Comparison of ENCODE assay signal across 1 cellular context in genomic region chr10:79242620-79243152, GRCh38.
TF ChIP-seq lines count a peak whose summit lies in the region.

No MANE protein-coding gene starts in this region.

TF ChIP-seq in HEK293, 187 proteins besides CTCF, POLR2A, EP300 and RAD21 (continued from another document and continues in another):
- peak; percentile 90 for TF ChIP-seq ZNF398 (tag by site-specific recombination; IDR thresholded peaks at IDR 0.05)
- TF ChIP-seq KLF10 (tag by site-specific recombination; IDR thresholded peaks at IDR 0.05): peak; percentile 61; the same call in 1 of the 2 replicates
- TF ChIP-seq ZNF114 (tag by site-specific recombination; IDR thresholded peaks at IDR 0.05): no peak
- peak; percentile 84 for TF ChIP-seq ZSCAN30 (tag by site-specific recombination; IDR thresholded peaks at IDR 0.05)
- TF ChIP-seq SCRT2 (tag by site-specific recombination; IDR thresholded peaks at IDR 0.05): peak; percentile 95
- TF ChIP-seq ZBTB26 (tag by site-specific recombination; optimal IDR thresholded peaks at IDR 0.05): peak; percentile 88
- TF ChIP-seq ZNF488 (tag by site-specific recombination; IDR thresholded peaks at IDR 0.05): no peak
- no peak for TF ChIP-seq ZNF274 (IDR thresholded peaks at IDR 0.05; ENCODE audit: low read length)
- no peak for TF ChIP-seq ZNF274 (tag by site-specific recombination; IDR thresholded peaks at IDR 0.05; ENCODE audit: borderline replicate concordance)
- no peak for TF ChIP-seq ZNF664 (tag by site-specific recombination; IDR thresholded peaks at IDR 0.05)
- TF ChIP-seq ZNF501 (tag by site-specific recombination; IDR thresholded peaks at IDR 0.05): peak; percentile 59; the same call in 1 of the 2 replicates
- peak; percentile 23; the same call in 1 of the 2 replicates for TF ChIP-seq IKZF3 (tag by site-specific recombination; IDR thresholded peaks at IDR 0.05)
- peak; percentile 59 for TF ChIP-seq SP2 (tag by site-specific recombination; IDR thresholded peaks at IDR 0.05)
- 0 out of 2 replicates have a peak, but pooled peaks have one; percentile 23 for TF ChIP-seq BCL11B (tag by site-specific recombination; IDR thresholded peaks at IDR 0.05; ENCODE audit: low read depth)
- peak; percentile 85 for TF ChIP-seq ZNF561 (tag by site-specific recombination; IDR thresholded peaks at IDR 0.05; ENCODE audit: borderline replicate concordance)
- TF ChIP-seq ZNF660 (tag by site-specific recombination; IDR thresholded peaks at IDR 0.05): peak; percentile 78; the same call in 1 of the 2 replicates
- TF ChIP-seq ZFP41 (tag by site-specific recombination; IDR thresholded peaks at IDR 0.05; ENCODE audit: borderline replicate concordance): no peak
- TF ChIP-seq OSR2 (tag by site-specific recombination; IDR thresholded peaks at IDR 0.05): peak; percentile 84
- peak; percentile 30; the same call in 1 of the 2 replicates for TF ChIP-seq ZNF513 (tag by site-specific recombination; IDR thresholded peaks at IDR 0.05)
- TF ChIP-seq ZIC2 (tag by site-specific recombination; IDR thresholded peaks at IDR 0.05): peak; percentile 85
- peak; percentile 51; the same call in 1 of the 2 replicates for TF ChIP-seq ZNF18 (tag by site-specific recombination; IDR thresholded peaks at IDR 0.05)
- peak; percentile 32; the same call in 1 of the 2 replicates for TF ChIP-seq ZNF394 (tag by site-specific recombination; IDR thresholded peaks at IDR 0.05; ENCODE audit: borderline replicate concordance)
- TF ChIP-seq ZBTB6 (tag by site-specific recombination; IDR thresholded peaks at IDR 0.05): no peak; the same call in 1 of the 2 replicates
- no peak for TF ChIP-seq ZNF785 (tag by site-specific recombination; IDR thresholded peaks at IDR 0.05)
- peak; percentile 32; the same call in 1 of the 2 replicates for TF ChIP-seq PRDM1 (tag by site-specific recombination; IDR thresholded peaks at IDR 0.05)
- peak; percentile 76 for TF ChIP-seq KLF7 (tag by site-specific recombination; IDR thresholded peaks at IDR 0.05; ENCODE audit: borderline replicate concordance)
- no peak for TF ChIP-seq ZBTB21 (tag by site-specific recombination; IDR thresholded peaks at IDR 0.05)
- peak; percentile 29; the same call in 1 of the 2 replicates for TF ChIP-seq HIC1 (tag by site-specific recombination; IDR thresholded peaks at IDR 0.05)
- TF ChIP-seq YY1 (tag by site-specific recombination; IDR thresholded peaks at IDR 0.05): no peak
- peak; percentile 98 for TF ChIP-seq KLF1 (tag by site-specific recombination; IDR thresholded peaks at IDR 0.05)
- 0 out of 2 replicates have a peak, but pooled peaks have one; percentile 29 for TF ChIP-seq ZNF629 (tag by site-specific recombination; IDR thresholded peaks at IDR 0.05)
- peak; percentile 81 for TF ChIP-seq GLIS2 (tag by site-specific recombination; IDR thresholded peaks at IDR 0.05)
- peak; percentile 88 for TF ChIP-seq PATZ1 (tag by site-specific recombination; IDR thresholded peaks at IDR 0.05)
- 0 out of 2 replicates have a peak, but pooled peaks have one; percentile 43 for TF ChIP-seq ZNF837 (tag by site-specific recombination; IDR thresholded peaks at IDR 0.05)
- no peak for TF ChIP-seq ZNF239 (tag by site-specific recombination; IDR thresholded peaks at IDR 0.05)
- TF ChIP-seq BCL11A (tag by site-specific recombination; IDR thresholded peaks at IDR 0.05; ENCODE audit: low read depth): no peak
- TF ChIP-seq ZXDB (tag by site-specific recombination; IDR thresholded peaks at IDR 0.05): peak; percentile 86
- peak; percentile 66 for TF ChIP-seq ZNF600 (tag by site-specific recombination; IDR thresholded peaks at IDR 0.05)
- TF ChIP-seq GLIS1 (tag by site-specific recombination; IDR thresholded peaks at IDR 0.05): peak; percentile 94
- TF ChIP-seq GLI4 (tag by site-specific recombination; IDR thresholded peaks at IDR 0.05): no peak
- peak; percentile 90 for TF ChIP-seq ZNF335 (tag by site-specific recombination; conservative IDR thresholded peaks at IDR 0.05)
- peak; percentile 97 for TF ChIP-seq SP7 (tag by site-specific recombination; IDR thresholded peaks at IDR 0.05)
- peak; percentile 77 for TF ChIP-seq KLF8 (tag by site-specific recombination; IDR thresholded peaks at IDR 0.05)
- TF ChIP-seq ZBTB1 (tag by site-specific recombination; IDR thresholded peaks at IDR 0.05): no peak
- TF ChIP-seq ZEB2 (tag by site-specific recombination; IDR thresholded peaks at IDR 0.05): peak; percentile 91
- 0 out of 2 replicates have a peak, but pooled peaks have one; percentile 40 for TF ChIP-seq ZNF2 (tag by site-specific recombination; IDR thresholded peaks at IDR 0.05)
- TF ChIP-seq ZBTB8A (tag by site-specific recombination; IDR thresholded peaks at IDR 0.05): peak; percentile 88
- no peak for TF ChIP-seq ZNF148 (tag by site-specific recombination; IDR thresholded peaks at IDR 0.05; ENCODE audit: borderline replicate concordance)
- peak; percentile 41; the same call in 1 of the 2 replicates for TF ChIP-seq TCF7L2 (IDR thresholded peaks at IDR 0.05; ENCODE audit: borderline replicate concordance, low read depth, low read length)
- TF ChIP-seq ZNF449 (tag by site-specific recombination; IDR thresholded peaks at IDR 0.05): peak; percentile 83
- peak; percentile 95 for TF ChIP-seq ZFHX2 (tag by site-specific recombination; conservative IDR thresholded peaks at IDR 0.05)
- TF ChIP-seq ZNF558 (tag by site-specific recombination; IDR thresholded peaks at IDR 0.05): no peak
